Comparison of ENCODE assay signal across 11 cellular contexts in genomic region chr17:16989953-16990860, GRCh38. TPM values are rescaled to one million over a fixed set of nuclear protein-coding genes. Genes with fewer than 3 reads are reported as not detected.
A peak's percentile ranks its signal among the peaks of the same experiment; 100 is the strongest.
DNase-seq lines count a peak whose midpoint lies in the region; ATAC-seq and TF ChIP-seq lines count a peak whose summit lies in the region.
"Had no signal": no experiment of that assay in that cellular context is flagged by ENCODE, and none has a peak within 500 bp of the region (broad histone marks: within the 10 kb centered on the region; RNA-seq: fewer than 3 reads in every experiment).

No MANE protein-coding gene starts in this region.

- H3K27me3 ChIP-seq in BLaER1 treated with 17β-estradiol and CSF1 and Interleukin-3, amounts not matched to agents 10 nM and 100 nM = no peaks in the 10 kb centered on the region
- H3K27me3 ChIP-seq in RWPE2 (ENCODE audit: insufficient read depth, poor library complexity, severe bottlenecking) = no peaks in the 10 kb centered on the region

- DNase-seq in RWPE2 (ENCODE audit: low spot score) (no peak), foreskin fibroblast (peak; percentile 53 to 76), type B pancreatic cell (ENCODE audit: extremely low spot score, unreplicated experiment) (no peak), NCI-H1092 (lab: John Stamatoyannopoulos, UW) (no peak), DMS114 treated with DMSO at 0.1 percent for 48 hours (lab: John Stamatoyannopoulos, UW; ENCODE audit: unreplicated experiment) (no peak)
- DNase-seq in activated naive CD8-positive, alpha-beta T cell treated with anti-CD3 and anti-CD28 coated beads for 36 hours = no peak
- DNase-seq: PC-9 had no signal

- peak overlapping the region in 10 of 11 experiments; percentile 65 to 90 (median 78); a peak in 19 of 22 replicates for H3K27ac ChIP-seq in BLaER1 treated with 17β-estradiol and CSF1 and Interleukin-3, amounts not matched to agents 10 nM and 100 nM
- no peak overlapping the region for H3K27ac ChIP-seq in RWPE2 (ENCODE audit: poor library complexity, severe bottlenecking)
- H3K27ac ChIP-seq: PC-9 had no signal

- H3K9me3 Mint-ChIP-seq in type B pancreatic cell = no peaks in the 10 kb centered on the region
- H3K9me3 Mint-ChIP-seq in activated naive CD8-positive, alpha-beta T cell treated with anti-CD3 and anti-CD28 coated beads for 36 hours = no peaks in the 10 kb centered on the region

- TF ChIP-seq CTCF in GM12875 (IDR thresholded peaks at IDR 0.05; ENCODE audit: borderline replicate concordance, insufficient read depth, low read depth, low read length) = no peak
- TF ChIP-seq CTCF in RWPE2 (IDR thresholded peaks at IDR 0.05; ENCODE audit: poor library complexity, severe bottlenecking) = no peak
- TF ChIP-seq CTCF in foreskin fibroblast (IDR thresholded peaks at IDR 0.05; ENCODE audit: low read depth, low read length) = no peak
- no peak for TF ChIP-seq CTCF in type B pancreatic cell (conservative IDR thresholded peaks at IDR 0.05)

- peak; percentile 27; the same call in 1 of the 3 replicates for ATAC-seq in RWPE2 (ENCODE audit: low read depth)

- H3K9me3 ChIP-seq in BLaER1 treated with 17β-estradiol and CSF1 and Interleukin-3, amounts not matched to agents 10 nM and 100 nM (replicated peaks in 1 of 11) = no peaks in the 10 kb centered on the region
- no peaks in the 10 kb centered on the region for H3K9me3 ChIP-seq in RWPE2 (ENCODE audit: severe bottlenecking)

- peaks cover 0 to 8% (median 0%) of the 10 kb centered on the region in 11 experiments; a peak in 1 of 22 replicates for H4K20me1 ChIP-seq in BLaER1 treated with 17β-estradiol and CSF1 and Interleukin-3, amounts not matched to agents 10 nM and 100 nM

- H3K4me2 ChIP-seq in BLaER1 treated with 17β-estradiol and CSF1 and Interleukin-3, amounts not matched to agents 10 nM and 100 nM = peak overlapping the region; percentile 79 to 98 (median 95)

- peaks cover 59 to 66% (median 64%) of the 10 kb centered on the region in 10 experiments for H3K4me1 ChIP-seq in BLaER1 treated with 17β-estradiol and CSF1 and Interleukin-3, amounts not matched to agents 10 nM and 100 nM
- no peaks in the 10 kb centered on the region for H3K4me1 ChIP-seq in RWPE2 (ENCODE audit: insufficient read depth, poor library complexity, severe bottlenecking)

- H3K4me3 ChIP-seq in BLaER1 treated with 17β-estradiol and CSF1 and Interleukin-3, amounts not matched to agents 10 nM and 100 nM = peak overlapping the region in 3 of 10 experiments; percentile 0 to 58 (median 41); a peak in 4 of 20 replicates
- H3K4me3 ChIP-seq in GM12875 (ENCODE audit: low read depth, low read length) = peak overlapping the region; percentile 54
- H3K4me3 ChIP-seq in RWPE2 (ENCODE audit: severe bottlenecking) = no peak overlapping the region
- no peak overlapping the region for H3K4me3 ChIP-seq in foreskin fibroblast (ENCODE audit: low read depth in 1 of 2, low read length in 2 of 2)
- H3K4me3 ChIP-seq: PC-9 had no signal

- H3K36me3 Mint-ChIP-seq in type B pancreatic cell = no peaks in the 10 kb centered on the region
- no peaks in the 10 kb centered on the region for H3K36me3 Mint-ChIP-seq in activated naive CD8-positive, alpha-beta T cell treated with anti-CD3 and anti-CD28 coated beads for 36 hours
- H3K36me3 Mint-ChIP-seq: brain had no signal

- H3K4me1 Mint-ChIP-seq in type B pancreatic cell (ENCODE audit: unreplicated experiment) = no peaks in the 10 kb centered on the region
- H3K4me1 Mint-ChIP-seq in activated naive CD8-positive, alpha-beta T cell treated with anti-CD3 and anti-CD28 coated beads for 36 hours = peaks cover 19% of the 10 kb centered on the region

- H3K9ac ChIP-seq in BLaER1 treated with 17β-estradiol and CSF1 and Interleukin-3, amounts not matched to agents 10 nM and 100 nM = peak overlapping the region in 9 of 11 experiments; percentile 32 to 76 (median 65); a peak in 10 of 22 replicates

- peaks cover 8% of the 10 kb centered on the region for H3K27me3 Mint-ChIP-seq in type B pancreatic cell
- H3K27me3 Mint-ChIP-seq in activated naive CD8-positive, alpha-beta T cell treated with anti-CD3 and anti-CD28 coated beads for 36 hours = no peaks in the 10 kb centered on the region

- no peak overlapping the region for H3K27ac Mint-ChIP-seq in type B pancreatic cell
- H3K27ac Mint-ChIP-seq in activated naive CD8-positive, alpha-beta T cell treated with anti-CD3 and anti-CD28 coated beads for 36 hours = no peak overlapping the region

- H3K4me3 Mint-ChIP-seq in type B pancreatic cell = no peak overlapping the region
- H3K4me3 Mint-ChIP-seq in activated naive CD8-positive, alpha-beta T cell treated with anti-CD3 and anti-CD28 coated beads for 36 hours = no peak overlapping the region
- H3K4me3 Mint-ChIP-seq: brain had no signal

- H3K36me3 ChIP-seq in BLaER1 treated with 17β-estradiol and CSF1 and Interleukin-3, amounts not matched to agents 10 nM and 100 nM = no peaks in the 10 kb centered on the region
- no peaks in the 10 kb centered on the region for H3K36me3 ChIP-seq in RWPE2 (ENCODE audit: low read depth)

RNA-seq across cellular contexts. Expression of gene TNFRSF13B, which starts 18.3 kb away (rescaled TPM):
- total RNA-seq in type B pancreatic cell (ENCODE audit: low replicate concordance) = not detected in 2 replicates
- total RNA-seq in activated naive CD8-positive, alpha-beta T cell treated with anti-CD3 and anti-CD28 coated beads for 36 hours = under 1 TPM; 0.31 to 0.52 TPM
- total RNA-seq: frontal cortex, PC-9 had no signal

RNA-seq across cellular contexts. Expression of gene MPRIP, which starts 52.0 kb away (rescaled TPM):
- 275 and 367 TPM in 2 replicates for total RNA-seq in type B pancreatic cell (ENCODE audit: low replicate concordance)
- 100 to 1,000 TPM; 130 to 143 TPM for total RNA-seq in activated naive CD8-positive, alpha-beta T cell treated with anti-CD3 and anti-CD28 coated beads for 36 hours

Comparison
In these comparisons a context has a peak if more than half of its experiments do, and no peak if none do; other contexts are left out.
1. DNase-seq: peak in foreskin fibroblast (2 of 2); none in RWPE2 (single experiment), type B pancreatic cell (single experiment), activated naive CD8-positive, alpha-beta T cell treated with anti-CD3 and anti-CD28 coated beads for 36 hours (single experiment), NCI-H1092 (single experiment) and DMS114 treated with DMSO at 0.1 percent for 48 hours (single experiment).